Comparison of ENCODE assay signal across 14 cellular contexts in the genomic region with DNA sequence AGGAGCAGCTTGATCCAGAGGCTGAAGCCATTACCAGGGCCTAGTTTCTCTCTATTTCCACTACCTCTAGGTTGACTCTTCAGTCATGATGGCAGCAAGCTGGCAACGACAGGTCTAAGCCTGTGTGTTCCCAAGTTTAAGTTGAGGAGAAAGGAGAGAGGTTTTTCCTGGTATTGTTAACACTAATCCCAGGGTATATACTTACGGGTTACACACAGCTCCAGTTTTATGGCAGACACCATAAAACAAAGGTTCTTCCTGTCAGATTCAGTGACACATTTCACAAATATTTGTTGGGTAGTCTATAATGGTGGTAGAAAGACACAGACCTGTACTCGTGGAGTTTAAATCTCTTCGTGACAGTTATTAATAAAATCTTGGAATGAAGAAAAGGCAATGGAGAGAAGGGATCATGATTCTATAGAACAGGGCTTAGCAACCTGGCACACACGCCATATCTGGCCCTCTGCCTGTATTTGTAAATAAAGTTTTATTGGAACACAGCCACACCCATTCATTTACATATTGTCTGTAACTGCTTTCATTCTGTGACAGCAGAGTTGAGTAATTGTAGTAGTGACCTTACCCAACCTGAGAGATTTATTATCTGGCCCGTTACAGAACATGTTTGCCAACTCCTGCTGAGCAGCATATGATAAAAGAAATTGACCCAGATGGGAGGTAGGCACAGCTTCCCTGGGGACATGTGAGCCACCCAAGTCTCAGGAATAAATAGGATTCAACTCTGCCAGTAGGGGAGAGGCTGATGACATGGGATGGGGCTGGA.
"Had no signal": no experiment of that assay in that cellular context is flagged by ENCODE, and none has a peak within 500 bp of the region (broad histone marks: within the 10 kb centered on the region; RNA-seq: fewer than 3 reads in every experiment).

No MANE protein-coding gene starts in this region.

- H3K27ac ChIP-seq: colonic mucosa, parathyroid adenoma, testis had no signal

- H3K9me3 ChIP-seq: colonic mucosa, testis had no signal

- ATAC-seq: activated T-helper 17 cell treated with anti-CD3 and anti-CD28 coated beads, Interleukin-2, amount 50 U/mL, for 72 hours; left ventricle myocardium superior; stimulated activated naive CD8-positive, alpha-beta T cell treated with anti-CD3 and anti-CD28 coated beads, Interleukin-15, amount 100 ng/mL, for 72 hours had no signal

- H3K4me1 ChIP-seq: colonic mucosa, parathyroid adenoma, testis had no signal

- H3K27me3 ChIP-seq: colonic mucosa, testis had no signal

- DNase-seq: activated CD4-positive, alpha-beta T cell treated with anti-CD3 and anti-CD28 coated beads, Interleukin-2, amount 50 U/mL, for 1 hour; activated naive CD4-positive, alpha-beta T cell treated with anti-CD3 and anti-CD28 coated beads for 36 hours; activated T-cell treated with anti-CD3 and anti-CD28 coated beads for 4 hours; caudate nucleus; colonic mucosa; left ventricle myocardium superior; stimulated activated CD4-positive, alpha-beta T cell treated with anti-CD3 and anti-CD28 coated beads, Interleukin-15, amount 100 ng/mL, for 24 hours; stimulated activated CD4-positive, alpha-beta T cell treated with anti-CD3 and anti-CD28 coated beads, Interleukin-4, amount 100 ng/mL, for 4 hours; stimulated activated naive CD8-positive, alpha-beta T cell treated with anti-CD3 and anti-CD28 coated beads, Interleukin-15, amount 100 ng/mL, for 72 hours; testis had no signal

- H3K79me2 ChIP-seq: parathyroid adenoma had no signal

- H3K36me3 ChIP-seq: colonic mucosa had no signal

- H3K9ac ChIP-seq: parathyroid adenoma had no signal

- H2AFZ ChIP-seq: parathyroid adenoma had no signal

- FAIRE-seq: kidney, TTC549 had no signal

- H3K4me3 ChIP-seq: colonic mucosa, testis had no signal
